Comparison of ENCODE assay signal across 16 cellular contexts in the genomic region with DNA sequence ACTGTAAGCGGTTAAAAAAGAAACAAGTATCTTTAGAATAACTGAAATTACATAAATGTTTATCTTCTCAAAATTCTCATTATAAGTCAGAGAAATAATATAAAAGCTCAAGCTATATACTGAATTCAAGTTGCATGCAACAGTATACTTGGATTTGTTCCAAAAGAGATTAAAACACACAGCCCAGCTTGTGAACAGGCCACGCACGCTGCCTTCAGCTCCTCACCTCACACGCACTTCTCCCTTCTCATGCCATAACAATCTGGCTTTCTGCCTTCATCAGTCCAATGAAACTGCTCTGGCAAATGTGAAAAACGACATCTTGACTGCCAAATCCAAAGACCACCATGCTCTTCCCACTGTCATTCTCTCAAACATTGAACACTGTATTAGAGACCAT. TPM values are rescaled to one million over a fixed set of nuclear protein-coding genes. Genes with fewer than 3 reads are reported as not detected.
DNase-seq lines count a peak whose midpoint lies in the region; TF ChIP-seq lines count a peak whose summit lies in the region.
"Had no signal": no experiment of that assay in that cellular context is flagged by ENCODE, and none has a peak within 500 bp of the region (broad histone marks: within the 10 kb centered on the region; RNA-seq: fewer than 3 reads in every experiment).

No MANE protein-coding gene starts in this region.

- H3K4me3 ChIP-seq in SK-N-MC, result peak overlapping the region; percentile 1; the same call in 1 of the 2 replicates
- no peak overlapping the region for H3K4me3 ChIP-seq in fibroblast of villous mesenchyme (ENCODE audit: low read depth, low read length)
- H3K4me3 ChIP-seq in rectal smooth muscle tissue (ENCODE audit: low read length), result no peak overlapping the region
- H3K4me3 ChIP-seq: gastrocnemius medialis had no signal

- H3K9ac ChIP-seq in SK-N-MC (ENCODE audit: insufficient read length) (peak overlapping the region; percentile 11), rectal smooth muscle tissue (ENCODE audit: low read length) (no peak overlapping the region)

- peaks cover 2% of the 10 kb centered on the region for H3K4me1 ChIP-seq in rectal smooth muscle tissue (ENCODE audit: control insufficient read depth, insufficient read depth, low read length)

- peak; percentile 45 for DNase-seq in DMS 273 (lab: John Stamatoyannopoulos, UW; ENCODE audit: unreplicated experiment)
- peak; percentile 20 for DNase-seq in SK-N-MC (ENCODE audit: low read depth, low spot score)
- DNase-seq in fibroblast of villous mesenchyme (ENCODE audit: low read depth), result peak; percentile 53
- no peak for DNase-seq in NCI-H345 treated with DMSO at 0.1 percent for 48 hours (lab: John Stamatoyannopoulos, UW; ENCODE audit: unreplicated experiment)
- DNase-seq in hypothalamus (lab: John Stamatoyannopoulos, UW), result no peak
- DNase-seq in GF-D8 (lab: John Stamatoyannopoulos, UW), result no peak
- DNase-seq in NCI-H510A (lab: John Stamatoyannopoulos, UW), result no peak
- DNase-seq: effector CD8-positive, alpha-beta T cell; gastrocnemius medialis; islet precursor cell had no signal

- no peak for TF ChIP-seq CTCF in fibroblast of villous mesenchyme (IDR thresholded peaks at IDR 0.05; ENCODE audit: insufficient read depth, low read depth, low read length)

- peak overlapping the region; percentile 82 for H3K27ac ChIP-seq in SK-N-MC
- peak overlapping the region; percentile 68 for H3K27ac ChIP-seq in rectal smooth muscle tissue (ENCODE audit: low read depth, low read length)
- H3K27ac ChIP-seq: C4-2B had no signal

- H3K36me3 ChIP-seq in SK-N-MC (ENCODE audit: insufficient read depth, low read length) (peaks cover 31% of the 10 kb centered on the region), rectal smooth muscle tissue (ENCODE audit: control insufficient read depth, insufficient read depth, low read length) (peaks cover 8% of the 10 kb centered on the region)

- H3K27me3 ChIP-seq in rectal smooth muscle tissue (ENCODE audit: control insufficient read depth, insufficient read depth, low read length), result no peaks in the 10 kb centered on the region
- H3K27me3 ChIP-seq: gastrocnemius medialis had no signal

- no peaks in the 10 kb centered on the region for H3K9me3 ChIP-seq in SK-N-MC (ENCODE audit: low read depth, low read length)
- H3K9me3 ChIP-seq: gastrocnemius medialis had no signal

RNA-seq across cellular contexts. Expression of a gene that starts 22.1 kb away (rescaled TPM):
- 128 and 177 TPM in 2 replicates for total RNA-seq in fibroblast of villous mesenchyme

RNA-seq across cellular contexts. Expression of a gene that starts 32.1 kb away (rescaled TPM):
- 53.5 and 64.3 TPM in 2 replicates for total RNA-seq in fibroblast of villous mesenchyme

RNA-seq across cellular contexts. Expression of a gene that starts 43.2 kb away (rescaled TPM):
- under 0.01 and 0.32 TPM in 2 replicates for total RNA-seq in fibroblast of villous mesenchyme
- total RNA-seq: activated CD8-positive, alpha-beta memory T cell treated with anti-CD3 and anti-CD28 coated beads for 36 hours; mononuclear cell; osteocyte; SK-MEL-5 had no signal

Comparison
In these comparisons a context has a peak if more than half of its experiments do, and no peak if none do; other contexts are left out.
1. DNase-seq: peak in DMS 273 (single experiment), SK-N-MC (single experiment) and fibroblast of villous mesenchyme (single experiment); none in NCI-H345 treated with DMSO at 0.1 percent for 48 hours (single experiment), hypothalamus (0 of 51), GF-D8 (single experiment) and NCI-H510A (single experiment).